14 cellular contexts compared by ENCODE assay signal in genomic region chr2:181916726-181917377, GRCh38. TPM values are rescaled to one million over a fixed set of nuclear protein-coding genes. Genes with fewer than 3 reads are reported as not detected.
DNase-seq lines count a peak whose midpoint lies in the region; ATAC-seq and TF ChIP-seq lines count a peak whose summit lies in the region.
"Had no signal": no experiment of that assay in that cellular context is flagged by ENCODE, and none has a peak within 500 bp of the region (broad histone marks: within the 10 kb centered on the region; RNA-seq: fewer than 3 reads in every experiment).

No MANE protein-coding gene starts in this region.

- ATAC-seq in activated T-helper 17 cell treated with anti-CD3 and anti-CD28 coated beads, Interleukin-2, amount 50 U/mL, for 72 hours (replicated peaks), result no peak
- ATAC-seq in HG03354 (IDR thresholded peaks at IDR 0.05; ENCODE audit: poor library complexity, severe bottlenecking, unreplicated experiment), result no peak
- ATAC-seq: stimulated activated naive CD8-positive, alpha-beta T cell treated with anti-CD3 and anti-CD28 coated beads, Interleukin-15, amount 100 ng/mL, for 72 hours had no signal

- peaks cover 0 to 84% (median 11%) of the 10 kb centered on the region in 3 donors for H3K36me3 ChIP-seq in tibial nerve

- H3K4me1 Mint-ChIP-seq in activated T-helper 17 cell treated with anti-CD3 and anti-CD28 coated beads, Interleukin-2, amount 50 U/mL, for 72 hours, result no peaks in the 10 kb centered on the region
- H3K4me1 Mint-ChIP-seq: memory B cell; stimulated activated naive CD8-positive, alpha-beta T cell treated with anti-CD3 and anti-CD28 coated beads, Interleukin-15, amount 100 ng/mL, for 72 hours had no signal

- TF ChIP-seq POLR2A in tibial nerve (IDR thresholded peaks at IDR 0.05), result no peak

- H3K36me3 Mint-ChIP-seq in activated T-helper 17 cell treated with anti-CD3 and anti-CD28 coated beads, Interleukin-2, amount 50 U/mL, for 72 hours (ENCODE audit: low read depth), result peaks cover 90% of the 10 kb centered on the region

- H3K27ac Mint-ChIP-seq in activated T-helper 17 cell treated with anti-CD3 and anti-CD28 coated beads, Interleukin-2, amount 50 U/mL, for 72 hours, result peak overlapping the region; percentile 4
- H3K27ac Mint-ChIP-seq: memory B cell had no signal

- H3K27ac ChIP-seq in tibial nerve, result peak overlapping the region; percentile 13 to 81 (median 40)
- H3K27ac ChIP-seq: cardiac muscle cell, skin epidermis had no signal

- no peaks in the 10 kb centered on the region for H3K9me3 Mint-ChIP-seq in activated T-helper 17 cell treated with anti-CD3 and anti-CD28 coated beads, Interleukin-2, amount 50 U/mL, for 72 hours
- H3K9me3 Mint-ChIP-seq: memory B cell; stimulated activated naive CD8-positive, alpha-beta T cell treated with anti-CD3 and anti-CD28 coated beads, Interleukin-15, amount 100 ng/mL, for 72 hours had no signal

- H3K27me3 Mint-ChIP-seq in activated T-helper 17 cell treated with anti-CD3 and anti-CD28 coated beads, Interleukin-2, amount 50 U/mL, for 72 hours, result no peaks in the 10 kb centered on the region
- H3K27me3 Mint-ChIP-seq: memory B cell; stimulated activated naive CD8-positive, alpha-beta T cell treated with anti-CD3 and anti-CD28 coated beads, Interleukin-15, amount 100 ng/mL, for 72 hours had no signal

- H3K4me3 Mint-ChIP-seq in activated T-helper 17 cell treated with anti-CD3 and anti-CD28 coated beads, Interleukin-2, amount 50 U/mL, for 72 hours, result no peak overlapping the region
- H3K4me3 Mint-ChIP-seq: memory B cell; stimulated activated naive CD8-positive, alpha-beta T cell treated with anti-CD3 and anti-CD28 coated beads, Interleukin-15, amount 100 ng/mL, for 72 hours had no signal

- DNase-seq in HS-5 (ENCODE audit: low read depth) (peak; percentile 28), fibroblast of peridontal ligament (ENCODE audit: extremely low read depth) (peak; percentile 56), tibial nerve (ENCODE audit: low spot score in 2 of 2) (no peak), HK-2 (ENCODE audit: unreplicated experiment) (no peak), GDM1 (lab: John Stamatoyannopoulos, UW) (no peak)
- DNase-seq: NCI-H1417 treated with DMSO at 0.1 percent for 48 hours; NCI-H524 treated with DMSO at 0.1 percent for 48 hours; stimulated activated naive CD8-positive, alpha-beta T cell treated with anti-CD3 and anti-CD28 coated beads, Interleukin-15, amount 100 ng/mL, for 72 hours; T-helper 9 cell had no signal

- no peaks in the 10 kb centered on the region for H3K9me3 ChIP-seq in tibial nerve

- H3K27me3 ChIP-seq in tibial nerve, result no peaks in the 10 kb centered on the region
- H3K27me3 ChIP-seq: cardiac muscle cell had no signal

- no peak for TF ChIP-seq EP300 in tibial nerve (IDR thresholded peaks at IDR 0.05)

- no peak for TF ChIP-seq CTCF in tibial nerve (IDR thresholded peaks at IDR 0.05)

- WGBS in tibial nerve, 2 donors, result 34 to 45% methylated on average over 4 of the region's 4 CpGs

- peaks cover 0 to 40% (median 17%) of the 10 kb centered on the region in 4 donors for H3K4me1 ChIP-seq in tibial nerve

- H3K4me3 ChIP-seq in tibial nerve, result no peak overlapping the region
- H3K4me3 ChIP-seq: cardiac muscle cell, skin epidermis had no signal

RNA-seq across cellular contexts. Expression of gene ITPRID2, which starts 25.3 kb away (rescaled TPM):
- total RNA-seq in activated T-helper 17 cell treated with anti-CD3 and anti-CD28 coated beads, Interleukin-2, amount 50 U/mL, for 72 hours, result 10 to 100 TPM; 36.4 to 57.4 TPM
- total RNA-seq in tibial nerve, result 100 to 1,000 TPM; 203 to 300 (median 245) TPM

Comparison
In these comparisons a context has a peak if more than half of its experiments do, and no peak if none do; other contexts are left out.
1. DNase-seq: peak in HS-5 (single experiment) and fibroblast of peridontal ligament (single experiment); none in tibial nerve (0 of 2), HK-2 (single experiment) and GDM1 (single experiment).